ENCODE assay signal across 8 cellular contexts in genomic region chrX:53686151-53686885, GRCh38. TPM values are rescaled to one million over a fixed set of nuclear protein-coding genes. Genes with fewer than 3 reads are reported as not detected.
A peak's percentile ranks its signal among the peaks of the same experiment; 100 is the strongest.
DNase-seq lines count a peak whose midpoint lies in the region; ATAC-seq, FAIRE-seq and TF ChIP-seq lines count a peak whose summit lies in the region.

HUWE1 (minus strand) TSS chrX:53686719; CDS start chrX:53654107, 32,612 bp downstream.

- DNase-seq in GM18507 (ENCODE audit: extremely low spot score, insufficient read length, low read depth): no peak
- peak; percentile 96 for DNase-seq in NCI-H2227 (lab: John Stamatoyannopoulos, UW; ENCODE audit: unreplicated experiment)
- DNase-seq in MCF 10A (ENCODE audit: unreplicated experiment): peak; percentile 59

- peak within 1 kb of the TSS; percentile 73 for H3K27ac Mint-ChIP-seq in MCF 10A (ENCODE audit: low read depth, unreplicated experiment)

- H3K9me3 Mint-ChIP-seq in MCF 10A (ENCODE audit: unreplicated experiment): no peaks in the 10 kb centered on the region

- TF ChIP-seq CTCF in VCaP (conservative IDR thresholded peaks at IDR 0.05): no peak
- no peak for TF ChIP-seq CTCF in MCF 10A (IDR thresholded peaks at IDR 0.05; ENCODE audit: unreplicated experiment)

- H3K4me3 ChIP-seq in iPS-20b (ENCODE audit: low read length) (peak within 1 kb of the TSS; percentile 91), skin epidermis (peak within 1 kb of the TSS; percentile 48 to 73 (median 66))

- no peaks in the 10 kb centered on the region for H3K27me3 ChIP-seq in iPS-20b (ENCODE audit: insufficient read depth, low read length)

- peak within 1 kb of the TSS; percentile 76 for H3K27ac ChIP-seq in VCaP
- peak within 1 kb of the TSS; percentile 47 for H3K27ac ChIP-seq in iPS-20b (ENCODE audit: low read length)
- H3K27ac ChIP-seq in skin epidermis: peak within 1 kb of the TSS; percentile 46 to 93 (median 88)

- H3K9me3 ChIP-seq in iPS-20b (ENCODE audit: insufficient read depth, low read depth, low read length): no peaks in the 10 kb centered on the region

- CTCF ChIA-PET in MCF 10A (lab: Yijun Ruan, JAX): interaction anchor here (0.5 to 0.7 kb wide), 6 partner anchors 10 to 659 kb away, joined by 3 to 6 read pairs (median 4); no protein-coding TSS in a partner anchor

- H3K36me3 Mint-ChIP-seq in MCF 10A (ENCODE audit: insufficient read depth, unreplicated experiment): peaks cover 6% of the 10 kb centered on the region

- H3K4me1 ChIP-seq in iPS-20b (ENCODE audit: insufficient read depth, low read length): no peaks in the 10 kb centered on the region

- FAIRE-seq in GM18507 (lab: Jason Lieb, UNC): peak; percentile 94

- H3K9ac ChIP-seq in iPS-20b (ENCODE audit: low read depth, low read length): peak within 1 kb of the TSS; percentile 95

- peaks cover 42% of the 10 kb centered on the region for H3K27me3 Mint-ChIP-seq in MCF 10A (ENCODE audit: insufficient read depth, unreplicated experiment)

- peak within 1 kb of the TSS; percentile 71 for H3K4me3 Mint-ChIP-seq in MCF 10A (ENCODE audit: unreplicated experiment)

- H3K36me3 ChIP-seq in iPS-20b (ENCODE audit: insufficient read depth, low read depth, low read length): peaks cover 11% of the 10 kb centered on the region; the same call in 1 of the 2 replicates

- peaks cover 5% of the 10 kb centered on the region for H3K4me1 Mint-ChIP-seq in MCF 10A (ENCODE audit: insufficient read depth, unreplicated experiment)

- intact Hi-C loops in MCF 10A (cut with micrococcal nuclease): no loop called here

- ATAC-seq in HG03045 (IDR thresholded peaks at IDR 0.05; ENCODE audit: unreplicated experiment) (peak; percentile 51), GM19324 (IDR thresholded peaks at IDR 0.05; ENCODE audit: low FRiP score, unreplicated experiment) (no peak)

- POLR2A ChIA-PET in MCF 10A (lab: Yijun Ruan, JAX): interaction anchor here (0.6 to 1.9 kb wide), 14 partner anchors 9 to 358 kb away, joined by 3 to 11 read pairs (median 4); partner anchors contain the start of gene PHF8

- BruUV-seq in MCF 10A (replicated peaks; lab: Mats Ljungman, UMichigan): no TSS peak

RNA-seq across cellular contexts. Expression of gene HUWE1, which starts in this region (rescaled TPM):
- 274 TPM in 2 replicates for total RNA-seq in MCF 10A (2022)
